In genomic region chr2:233479616-233480489, GRCh38 we compare ENCODE assay signal across 17 cellular contexts.
DNase-seq lines count a peak whose midpoint lies in the region; ATAC-seq and TF ChIP-seq lines count a peak whose summit lies in the region.
"Had no signal": no experiment of that assay in that cellular context is flagged by ENCODE, and none has a peak within 500 bp of the region (broad histone marks: within the 10 kb centered on the region; RNA-seq: fewer than 3 reads in every experiment).

No MANE protein-coding gene starts in this region.

- POLR2A ChIA-PET in WTC11 (lab: Charles Lee) = no interaction called here

- peak; percentile 33 for ATAC-seq in Right ventricle myocardium inferior
- no peak for ATAC-seq in left ventricle myocardium superior
- peak; percentile 16; the same call in 1 of the 2 replicates for ATAC-seq in WTC11
- no peak for ATAC-seq in naive B cell (ENCODE audit: low read depth in 2 of 2)
- ATAC-seq in upper lobe of left lung (ENCODE audit: low FRiP score in 2 of 2) = no peak
- ATAC-seq: body of pancreas had no signal

- no peak for TF ChIP-seq EP300 in upper lobe of left lung (IDR thresholded peaks at IDR 0.05)

- H3K36me3 Mint-ChIP-seq in WTC11 = peaks cover 26% of the 10 kb centered on the region
- no peaks in the 10 kb centered on the region for H3K36me3 Mint-ChIP-seq in naive B cell

- WGBS in upper lobe of left lung, 2 donors = 87 to 88% methylated on average over 25 to 27 of the region's 27 CpGs

- H3K9me3 ChIP-seq in upper lobe of left lung = no peaks in the 10 kb centered on the region
- H3K9me3 ChIP-seq: body of pancreas, left ventricle myocardium inferior, neutrophil, suprapubic skin had no signal

- H3K4me1 ChIP-seq in upper lobe of left lung = peaks cover 5 to 30% (median 13%) of the 10 kb centered on the region in 4 donors
- H3K4me1 ChIP-seq: body of pancreas, left ventricle myocardium inferior had no signal

- no peaks in the 10 kb centered on the region for H3K4me1 Mint-ChIP-seq in WTC11
- peaks cover 8 to 14% (median 10%) of the 10 kb centered on the region in 3 donors for H3K4me1 Mint-ChIP-seq in naive B cell

- TF ChIP-seq POLR2A in upper lobe of left lung (IDR thresholded peaks at IDR 0.05) = no peak

- DNase-seq in Right ventricle myocardium inferior (ENCODE audit: missing footprints) (no peak), left ventricle myocardium superior (no peak), WTC11 (ENCODE audit: low spot score) (no peak), naive B cell (no peak), upper lobe of left lung (peak in 1 of 2 donors; percentile 48), NCI-H748 treated with DMSO at 0.1 percent for 48 hours (lab: John Stamatoyannopoulos, UW) (no peak), NCI-H1417 treated with DMSO at 0.1 percent for 48 hours (lab: John Stamatoyannopoulos, UW) (no peak), pons (ENCODE audit: low spot score) (no peak)
- DNase-seq: activated effector memory CD4-positive, alpha-beta T cell treated with anti-CD3 and anti-CD28 coated beads, Interleukin-2, amount 50 U/mL, for 16 hours; body of pancreas; Calu3; GOT3; left ventricle myocardium inferior had no signal

- H3K27ac ChIP-seq in upper lobe of left lung = peak overlapping the region; percentile 54 to 92 (median 77)
- H3K27ac ChIP-seq: body of pancreas, left ventricle myocardium inferior, neutrophil, PC-9 had no signal

- CTCF ChIA-PET in WTC11 (lab: Charles Lee) = interaction anchor here (1.0 kb wide), 1 partner anchor 32 kb away, joined by 3 read pairs; no protein-coding TSS in a partner anchor

- H3K27me3 Mint-ChIP-seq in WTC11 (ENCODE audit: low read depth) (no peaks in the 10 kb centered on the region), naive B cell (no peaks in the 10 kb centered on the region)

- peaks cover 4 to 75% (median 27%) of the 10 kb centered on the region in 4 donors for H3K36me3 ChIP-seq in upper lobe of left lung

- intact Hi-C loops in Right ventricle myocardium inferior (cut with DNase I) = no loop called here
- intact Hi-C loops in left ventricle myocardium superior (cut with micrococcal nuclease) = no loop called here

- peaks cover 15% of the 10 kb centered on the region for H3K9me3 Mint-ChIP-seq in WTC11
- no peaks in the 10 kb centered on the region for H3K9me3 Mint-ChIP-seq in naive B cell

- no peak overlapping the region for H3K4me3 Mint-ChIP-seq in WTC11
- H3K4me3 Mint-ChIP-seq in naive B cell = peak overlapping the region in 2 of 8 donors; percentile 32 to 65

- H3K4me3 ChIP-seq in upper lobe of left lung = peak overlapping the region in 1 of 4 donors; percentile 13
- H3K4me3 ChIP-seq: body of pancreas, dorsolateral prefrontal cortex, left ventricle myocardium inferior, PC-9 had no signal

- no peak overlapping the region for H3K27ac Mint-ChIP-seq in WTC11
- peak overlapping the region; percentile 39 to 95 (median 54) for H3K27ac Mint-ChIP-seq in naive B cell

- H3K27me3 ChIP-seq in upper lobe of left lung = no peaks in the 10 kb centered on the region
- H3K27me3 ChIP-seq: body of pancreas, dorsolateral prefrontal cortex, neutrophil, suprapubic skin had no signal

- no peak for TF ChIP-seq CTCF in WTC11 (IDR thresholded peaks at IDR 0.05)
- no peak for TF ChIP-seq CTCF in upper lobe of left lung (IDR thresholded peaks at IDR 0.05)

TF ChIP-seq in WTC11, 78 proteins besides CTCF, POLR2A, EP300 and RAD21:
- TF ChIP-seq NFE2L1 (CRISPR knock-in tag; IDR thresholded peaks at IDR 0.05) = no peak
- TF ChIP-seq FOXP1 (CRISPR knock-in tag; IDR thresholded peaks at IDR 0.05; ENCODE audit: borderline replicate concordance) = no peak
- TF ChIP-seq NR2C2 (CRISPR knock-in tag; IDR thresholded peaks at IDR 0.05) = no peak
- no peak for TF ChIP-seq ZNF263 (CRISPR knock-in tag; IDR thresholded peaks at IDR 0.05; ENCODE audit: low read depth)
- no peak for TF ChIP-seq HMGXB4 (CRISPR knock-in tag; IDR thresholded peaks at IDR 0.05)
- no peak for TF ChIP-seq E2F1 (CRISPR knock-in tag; IDR thresholded peaks at IDR 0.05)
- no peak for TF ChIP-seq ETV6 (CRISPR knock-in tag; IDR thresholded peaks at IDR 0.05)
- TF ChIP-seq NFATC4 (CRISPR knock-in tag; IDR thresholded peaks at IDR 0.05) = no peak
- no peak for TF ChIP-seq FOXK1 (CRISPR knock-in tag; IDR thresholded peaks at IDR 0.05)
- TF ChIP-seq GRHL2 (CRISPR knock-in tag; IDR thresholded peaks at IDR 0.05; ENCODE audit: insufficient replicate concordance, severe bottlenecking) = no peak
- no peak for TF ChIP-seq CDX4 (CRISPR knock-in tag; IDR thresholded peaks at IDR 0.05; ENCODE audit: borderline replicate concordance)
- no peak for TF ChIP-seq JAZF1 (CRISPR knock-in tag; IDR thresholded peaks at IDR 0.05)
- TF ChIP-seq EMX1 (CRISPR knock-in tag; IDR thresholded peaks at IDR 0.05) = no peak
- no peak for TF ChIP-seq PREB (CRISPR knock-in tag; IDR thresholded peaks at IDR 0.05; ENCODE audit: borderline replicate concordance)
- TF ChIP-seq ZNF121 (CRISPR knock-in tag; IDR thresholded peaks at IDR 0.05) = no peak

Comparison
In these comparisons a context has a peak if more than half of its experiments do, and no peak if none do; other contexts are left out.
1. ATAC-seq: peak in Right ventricle myocardium inferior (single experiment) and WTC11 (single experiment); none in left ventricle myocardium superior (single experiment), naive B cell (0 of 2) and upper lobe of left lung (0 of 2).